Comparison of ENCODE assay signal across 15 cellular contexts in genomic region chr10:101617824-101618568, GRCh38. TPM values are rescaled to one million over a fixed set of nuclear protein-coding genes. Genes with fewer than 3 reads are reported as not detected.
DNase-seq lines count a peak whose midpoint lies in the region; ATAC-seq and TF ChIP-seq lines count a peak whose summit lies in the region.
"Had no signal": no experiment of that assay in that cellular context is flagged by ENCODE, and none has a peak within 500 bp of the region (broad histone marks: within the 10 kb centered on the region; RNA-seq: fewer than 3 reads in every experiment).

No MANE protein-coding gene starts in this region.

- H3K9me2 ChIP-seq in GM23338 (ENCODE audit: insufficient read depth) = no peaks in the 10 kb centered on the region
- H3K9me2 ChIP-seq: SK-N-SH had no signal

- H3K36me3 Mint-ChIP-seq in CD4-positive, CD25-positive, alpha-beta regulatory T cell = peaks cover 31% of the 10 kb centered on the region
- H3K36me3 Mint-ChIP-seq in GM23338 (ENCODE audit: low read depth) (peaks cover 2% of the 10 kb centered on the region; the same call in 1 of the 3 replicates), T-cell (peaks cover 44% of the 10 kb centered on the region), endodermal cell (ENCODE audit: low read depth) (peaks cover 29% of the 10 kb centered on the region)

- no peaks in the 10 kb centered on the region for H3K79me2 ChIP-seq in GM23338 (replicated peaks; ENCODE audit: insufficient read depth)

- no peaks in the 10 kb centered on the region for H3K9me3 Mint-ChIP-seq in CD4-positive, CD25-positive, alpha-beta regulatory T cell
- H3K9me3 Mint-ChIP-seq in GM23338 (no peaks in the 10 kb centered on the region), T-cell (no peaks in the 10 kb centered on the region), endodermal cell (no peaks in the 10 kb centered on the region)

- H3K27me3 Mint-ChIP-seq in CD4-positive, CD25-positive, alpha-beta regulatory T cell = no peaks in the 10 kb centered on the region
- H3K27me3 Mint-ChIP-seq in GM23338 (ENCODE audit: insufficient read depth, low read depth, poor library complexity) (peaks cover 17% of the 10 kb centered on the region), T-cell (no peaks in the 10 kb centered on the region), endodermal cell (ENCODE audit: insufficient read depth) (no peaks in the 10 kb centered on the region)

- peaks cover 62% of the 10 kb centered on the region for H3K36me3 ChIP-seq in CD4-positive, CD25-positive, alpha-beta regulatory T cell (ENCODE audit: control insufficient read depth, insufficient read depth, low read length)
- peaks cover 3% of the 10 kb centered on the region; the same call in 1 of the 2 replicates for H3K36me3 ChIP-seq in GM23338 (ENCODE audit: insufficient read depth)
- H3K36me3 ChIP-seq in endodermal cell (ENCODE audit: control insufficient read depth, insufficient read depth, low read length) = peaks cover 27% of the 10 kb centered on the region
- H3K36me3 ChIP-seq: BE2C had no signal

- 88 to 91% methylated on average over 4 of the region's 4 CpGs for WGBS in endodermal cell (ENCODE audit: insufficient coverage in 1 of 2, insufficient read length in 1 of 2), 2 experiments

- peak overlapping the region in 2 of 3 donors; percentile 16 to 90 for H3K27ac Mint-ChIP-seq in CD4-positive, CD25-positive, alpha-beta regulatory T cell
- peak overlapping the region; percentile 49; the same call in 1 of the 2 replicates for H3K27ac Mint-ChIP-seq in GM23338
- H3K27ac Mint-ChIP-seq in T-cell = peak overlapping the region; percentile 31 to 53
- H3K27ac Mint-ChIP-seq in endodermal cell = peak overlapping the region; percentile 85

- no peak overlapping the region for H2AFZ ChIP-seq in GM23338

- no peaks in the 10 kb centered on the region for H3K4me1 ChIP-seq in CD4-positive, CD25-positive, alpha-beta regulatory T cell (ENCODE audit: control insufficient read depth, insufficient read depth, low read length, poor library complexity, severe bottlenecking)
- H3K4me1 ChIP-seq in GM23338 (ENCODE audit: insufficient read depth) = peaks cover 24% of the 10 kb centered on the region
- peaks cover 40% of the 10 kb centered on the region for H3K4me1 ChIP-seq in endodermal cell (ENCODE audit: control insufficient read depth, insufficient read depth, low read length)

- no peak overlapping the region for H3K9ac ChIP-seq in endodermal cell (ENCODE audit: extremely low read depth, low read length, poor library complexity, severe bottlenecking)
- H3K9ac ChIP-seq: SK-N-SH had no signal

- peaks cover 0 to 4% (median 3%) of the 10 kb centered on the region in 4 donors for H3K4me1 Mint-ChIP-seq in CD4-positive, CD25-positive, alpha-beta regulatory T cell
- H3K4me1 Mint-ChIP-seq in GM23338 = peaks cover 34% of the 10 kb centered on the region
- H3K4me1 Mint-ChIP-seq in T-cell = peaks cover 0 to 6% (median 6%) of the 10 kb centered on the region in 3 donors
- peaks cover 49% of the 10 kb centered on the region for H3K4me1 Mint-ChIP-seq in endodermal cell

- no peak overlapping the region for H3K4me3 ChIP-seq in CD4-positive, CD25-positive, alpha-beta regulatory T cell (ENCODE audit: low read depth, low read length)
- H3K4me3 ChIP-seq in GM23338 = no peak overlapping the region
- no peak overlapping the region for H3K4me3 ChIP-seq in endodermal cell (ENCODE audit: low read length)

- no peaks in the 10 kb centered on the region for H3F3A ChIP-seq in GM23338 (replicated peaks; ENCODE audit: low read depth)

- TF ChIP-seq CTCF in GM23338 (conservative IDR thresholded peaks at IDR 0.05; ENCODE audit: low read depth in 2 of 2) = no peak
- no peak for TF ChIP-seq CTCF in endodermal cell (conservative IDR thresholded peaks at IDR 0.05)

- no peak overlapping the region for H3K4me2 ChIP-seq in GM23338
- H3K4me2 ChIP-seq: SK-N-SH had no signal

- DNase-seq in CD4-positive, CD25-positive, alpha-beta regulatory T cell = no peak
- DNase-seq in GM23338 (ENCODE audit: low spot score) (no peak), T-cell (no peak), endodermal cell (no peak), amygdala (lab: John Stamatoyannopoulos, UW) (no peak), AG20443 (ENCODE audit: low spot score) (no peak), NCI-H128 (lab: John Stamatoyannopoulos, UW; ENCODE audit: unreplicated experiment) (no peak)
- no peak for DNase-seq in activated CD4-positive, CD25-positive, alpha-beta regulatory T cell (lab: John Stamatoyannopoulos, UW)
- DNase-seq: activated CD4-positive, CD25-positive, alpha-beta regulatory T cell treated with anti-CD3 and anti-CD28 coated beads, Interleukin-2, amount 50 U/mL, for 72 hours; activated T-cell treated with anti-CD3 and anti-CD28 coated beads, Interleukin-2, amount 50 U/mL, for 1 hour; BE2C; hippocampal formation; NCI-H1105 treated with DMSO at 0.1 percent for 48 hours had no signal

- no peak overlapping the region for H3K27ac ChIP-seq in CD4-positive, CD25-positive, alpha-beta regulatory T cell (ENCODE audit: insufficient read depth, low read length, poor library complexity, severe bottlenecking)
- H3K27ac ChIP-seq in GM23338 (ENCODE audit: low read depth) = no peak overlapping the region
- no peak overlapping the region for H3K27ac ChIP-seq in endodermal cell (ENCODE audit: low read depth, low read length)

- no peak overlapping the region for H3K4me3 Mint-ChIP-seq in CD4-positive, CD25-positive, alpha-beta regulatory T cell
- H3K4me3 Mint-ChIP-seq in GM23338 = no peak overlapping the region
- H3K4me3 Mint-ChIP-seq in T-cell = no peak overlapping the region
- no peak overlapping the region for H3K4me3 Mint-ChIP-seq in endodermal cell

- H3K27me3 ChIP-seq in CD4-positive, CD25-positive, alpha-beta regulatory T cell (ENCODE audit: control insufficient read depth, insufficient read depth, low read length) = no peaks in the 10 kb centered on the region
- no peaks in the 10 kb centered on the region for H3K27me3 ChIP-seq in GM23338 (ENCODE audit: insufficient read depth)
- H3K27me3 ChIP-seq in endodermal cell (ENCODE audit: control insufficient read depth, insufficient read depth, low read length, poor library complexity, severe bottlenecking) = no peaks in the 10 kb centered on the region
- H3K27me3 ChIP-seq: BE2C had no signal

- POLR2A ChIA-PET in T-cell (lab: Charles Lee) = interaction anchor here in 1 of 2 donors (0.6 kb wide), 1 partner anchor 9 kb away, joined by 4 read pairs; no protein-coding TSS in a partner anchor

- no peaks in the 10 kb centered on the region for H4K20me1 ChIP-seq in GM23338 (replicated peaks; ENCODE audit: insufficient read depth)

- H3K9me3 ChIP-seq in CD4-positive, CD25-positive, alpha-beta regulatory T cell (ENCODE audit: control insufficient read depth in 2 of 2, low read length in 2 of 2) = no peaks in the 10 kb centered on the region
- no peaks in the 10 kb centered on the region for H3K9me3 ChIP-seq in endodermal cell (ENCODE audit: control insufficient read depth, low read length)
- H3K9me3 ChIP-seq: BE2C, SK-N-SH had no signal

- ATAC-seq in CD4-positive, CD25-positive, alpha-beta regulatory T cell (ENCODE audit: low read depth in 2 of 2) = no peak
- ATAC-seq in GM23338 = no peak
- no peak for ATAC-seq in T-cell (replicated peaks in 1 of 4)
- ATAC-seq: left lobe of liver had no signal

- CTCF ChIA-PET in T-cell (lab: Charles Lee) = interaction anchor here (0.5 to 0.6 kb wide), 2 partner anchors 536 to 1130 kb away, joined by 3 read pairs; no protein-coding TSS in a partner anchor

TF ChIP-seq in GM23338, 12 proteins besides CTCF, POLR2A, EP300 and RAD21 (continues in another document):
- TF ChIP-seq JUNB (IDR thresholded peaks at IDR 0.05; ENCODE audit: unreplicated experiment) (no peak), ZNF331 (CRISPR knock-in tag; IDR thresholded peaks at IDR 0.05; ENCODE audit: low read depth) (no peak), CREB1 (CRISPR knock-in tag; IDR thresholded peaks at IDR 0.05; ENCODE audit: low read depth) (no peak), POLR2AphosphoS5 (IDR thresholded peaks at IDR 0.05; ENCODE audit: low read depth) (no peak), EZH2 (IDR thresholded peaks at IDR 0.05; ENCODE audit: low read depth, unreplicated experiment) (no peak)

RNA-seq across cellular contexts. Expression of gene DPCD, which starts 29.9 kb away (rescaled TPM):
- total RNA-seq in CD4-positive, CD25-positive, alpha-beta regulatory T cell = not detected
- polyA plus RNA-seq in CD4-positive, CD25-positive, alpha-beta regulatory T cell = 1 to 10 TPM in 3 of 4 donors, under 1 TPM in 1; 0.99 to 1.7 (median 1.1) TPM
- total RNA-seq in GM23338 (2014; rRNA removed; shearing (Covaris generic)) = 22.5 and 48.4 TPM in 2 replicates
- 36.3 and 38.1 TPM in 2 replicates for polyA plus RNA-seq in GM23338 (2016; fragmentation: Nextera tagmentation; extraction: Ambion mirVana)
- total RNA-seq in T-cell (1 to 10 TPM in 2 of 5 donors, under 1 TPM in 2, not detected in 1; 0.35 to 1.2 (median 0.97) TPM), endodermal cell (10 to 100 TPM; 33.3 to 52.0 TPM)
- 43.1 TPM for polyA plus RNA-seq in endodermal cell (2013, experiment 1 of 2)
- 46.7 TPM for polyA plus RNA-seq in endodermal cell (2013, experiment 2 of 2)

RNA-seq across cellular contexts. Expression of gene POLL, which starts 29.9 kb away (rescaled TPM):
- 21.7 TPM for total RNA-seq in CD4-positive, CD25-positive, alpha-beta regulatory T cell
- polyA plus RNA-seq in CD4-positive, CD25-positive, alpha-beta regulatory T cell = 10 to 100 TPM; 12.6 to 16.8 (median 15.0) TPM
- total RNA-seq in GM23338 (2014; rRNA removed; shearing (Covaris generic)) = 24.0 and 24.3 TPM in 2 replicates
- 17.3 and 18.2 TPM in 2 replicates for polyA plus RNA-seq in GM23338 (2016; fragmentation: Nextera tagmentation; extraction: Ambion mirVana)
- total RNA-seq in T-cell = 10 to 100 TPM; 27.1 to 52.6 (median 43.4) TPM
- total RNA-seq in endodermal cell = 10 to 100 TPM; 51.8 to 59.3 TPM
- polyA plus RNA-seq in endodermal cell (2013, experiment 1 of 2) = 39.0 TPM
- polyA plus RNA-seq in endodermal cell (2013, experiment 2 of 2) = 28.8 TPM

Comparison
In these comparisons a context has a peak if more than half of its experiments do, and no peak if none do; other contexts are left out.
1. RNA of gene DPCD, which starts 29.9 kb away (total RNA-seq): 33.3 to 52.0 TPM in endodermal cell and 22.5 to 48.4 TPM in GM23338; 0.35 to 1.2 TPM in T-cell and not detected in CD4-positive, CD25-positive, alpha-beta regulatory T cell (single experiment); every median in the first group is over 10 times any median in the second.
2. Peak in every context shown above with its lines, with median percentiles within 50 percentile points of each other: H3K27ac Mint-ChIP-seq.